10 cellular contexts compared by ENCODE assay signal in genomic region chr15:101156509-101157159, GRCh38.
A peak's percentile ranks its signal among the peaks of the same experiment; 100 is the strongest.
DNase-seq lines count a peak whose midpoint lies in the region; ATAC-seq, FAIRE-seq and TF ChIP-seq lines count a peak whose summit lies in the region.
"Had no signal": no experiment of that assay in that cellular context is flagged by ENCODE, and none has a peak within 500 bp of the region (broad histone marks: within the 10 kb centered on the region; RNA-seq: fewer than 3 reads in every experiment).

No MANE protein-coding gene starts in this region.

- peak; percentile 55 for FAIRE-seq in GM12891 (lab: Jason Lieb, UNC)
- FAIRE-seq: G401.6 had no signal

- H3K27ac Mint-ChIP-seq in activated naive CD8-positive, alpha-beta T cell treated with anti-CD3 and anti-CD28 coated beads for 36 hours = no peak overlapping the region

- no peaks in the 10 kb centered on the region for H3K27me3 Mint-ChIP-seq in activated naive CD8-positive, alpha-beta T cell treated with anti-CD3 and anti-CD28 coated beads for 36 hours

- ATAC-seq in GM21423 (IDR thresholded peaks at IDR 0.05; ENCODE audit: unreplicated experiment) = peak; percentile 89
- peak; percentile 91 for ATAC-seq in HG03439 (IDR thresholded peaks at IDR 0.05; ENCODE audit: unreplicated experiment)

- H3K4me1 Mint-ChIP-seq in activated naive CD8-positive, alpha-beta T cell treated with anti-CD3 and anti-CD28 coated beads for 36 hours = peaks cover 25% of the 10 kb centered on the region

- H3K4me3 Mint-ChIP-seq in activated naive CD8-positive, alpha-beta T cell treated with anti-CD3 and anti-CD28 coated beads for 36 hours = no peak overlapping the region

- DNase-seq in GM12891 (ENCODE audit: insufficient read length, low spot score) (peak; percentile 72), fibroblast of mammary gland (ENCODE audit: low read depth) (peak; percentile 73), mucosa of gallbladder (ENCODE audit: low spot score) (no peak), substantia nigra (lab: John Stamatoyannopoulos, UW) (no peak)
- DNase-seq in activated CD8-positive, alpha-beta memory T cell treated with anti-CD3 and anti-CD28 coated beads, Interleukin-2, amount 50 U/mL, for 48 hours = no peak
- no peak for DNase-seq in activated naive CD8-positive, alpha-beta T cell treated with anti-CD3 and anti-CD28 coated beads for 36 hours
- DNase-seq: NCI-H446 treated with DMSO at 0.1 percent for 48 hours had no signal

- no peak for TF ChIP-seq POLR2A in GM12891 (IDR thresholded peaks at IDR 0.05; ENCODE audit: low read depth, low read length)

- no peak for TF ChIP-seq CTCF in fibroblast of mammary gland (conservative IDR thresholded peaks at IDR 0.05; ENCODE audit: control insufficient read depth, insufficient read depth, low read depth, low read length)

- H3K36me3 Mint-ChIP-seq in activated naive CD8-positive, alpha-beta T cell treated with anti-CD3 and anti-CD28 coated beads for 36 hours = no peaks in the 10 kb centered on the region

- no peak overlapping the region for H3K4me3 ChIP-seq in fibroblast of mammary gland (ENCODE audit: control insufficient read depth, low read depth, low read length)

- peaks cover 1% of the 10 kb centered on the region for H3K9me3 Mint-ChIP-seq in activated naive CD8-positive, alpha-beta T cell treated with anti-CD3 and anti-CD28 coated beads for 36 hours

- H3K27ac ChIP-seq in substantia nigra (ENCODE audit: low read depth, low read length, poor library complexity, severe bottlenecking) = no peak overlapping the region

TF ChIP-seq in GM12891, 5 proteins besides CTCF, POLR2A, EP300 and RAD21:
- TF ChIP-seq POLR2AphosphoS5 (IDR thresholded peaks at IDR 0.05; ENCODE audit: low read depth, low read length) (no peak), TAF1 (IDR thresholded peaks at IDR 0.05; ENCODE audit: low read depth, low read length) (no peak), POU2F2 (IDR thresholded peaks at IDR 0.05; ENCODE audit: low read depth, low read length) (peak; percentile 90), SPI1 (IDR thresholded peaks at IDR 0.05; ENCODE audit: low read depth, low read length) (no peak)

Comparison
In these comparisons a context has a peak if more than half of its experiments do, and no peak if none do; other contexts are left out.
1. DNase-seq: peak in GM12891 (single experiment) and fibroblast of mammary gland (single experiment); none in mucosa of gallbladder (single experiment), activated CD8-positive, alpha-beta memory T cell treated with anti-CD3 and anti-CD28 coated beads, Interleukin-2, amount 50 U/mL, for 48 hours (single experiment), activated naive CD8-positive, alpha-beta T cell treated with anti-CD3 and anti-CD28 coated beads for 36 hours (single experiment) and substantia nigra (0 of 49).